Comparison of ENCODE assay signal across 9 cellular contexts in the genomic region with DNA sequence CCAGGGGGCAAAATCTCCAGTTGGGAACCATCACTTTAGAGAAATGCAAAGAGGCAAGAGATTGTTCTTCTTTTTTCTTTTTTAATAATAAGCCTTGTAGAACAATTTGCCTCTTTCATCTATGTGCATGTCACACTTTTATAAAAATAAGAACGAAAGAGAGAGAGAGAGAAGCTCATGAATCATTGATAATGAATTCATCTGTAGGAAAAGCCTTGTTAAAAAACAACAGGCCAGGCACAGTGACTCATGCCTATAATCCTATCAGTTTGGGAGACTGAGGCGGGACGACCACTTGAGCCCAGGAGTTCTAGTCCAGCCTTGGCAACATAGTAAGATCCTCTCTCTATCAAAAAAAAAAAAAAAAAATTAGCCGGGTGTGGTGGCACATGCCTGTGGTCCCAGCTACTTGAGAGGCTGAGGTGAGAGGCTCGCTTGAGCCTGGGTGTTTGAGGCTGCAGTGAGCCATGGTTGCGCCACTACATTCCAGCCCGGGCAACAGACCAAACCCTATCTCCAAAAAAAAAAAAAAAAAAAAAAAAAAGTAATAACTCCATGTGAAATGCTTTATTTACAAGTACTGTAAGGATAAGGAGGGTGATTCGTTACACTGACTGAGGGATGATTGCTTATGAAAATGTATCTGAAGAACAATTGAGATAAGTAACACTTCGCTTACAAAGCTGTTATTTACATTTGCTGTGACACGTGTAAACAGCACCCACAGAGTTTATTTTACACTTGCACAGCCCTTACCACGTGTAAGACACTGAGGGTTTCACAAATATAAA. TPM values are rescaled to one million over a fixed set of nuclear protein-coding genes. Genes with fewer than 3 reads are reported as not detected.
DNase-seq lines count a peak whose midpoint lies in the region; ATAC-seq and TF ChIP-seq lines count a peak whose summit lies in the region.
"Had no signal": no experiment of that assay in that cellular context is flagged by ENCODE, and none has a peak within 500 bp of the region (broad histone marks: within the 10 kb centered on the region; RNA-seq: fewer than 3 reads in every experiment).

No MANE protein-coding gene starts in this region.

- CTCF ChIA-PET in HEK293 (lab: Yijun Ruan, JAX): interaction anchor here (0.6 to 1.7 kb wide), 7 partner anchors 11 to 146 kb away, joined by 3 to 11 read pairs (median 3); no protein-coding TSS in a partner anchor

- TF ChIP-seq POLR2A in suprapubic skin (IDR thresholded peaks at IDR 0.05): no peak

- WGBS in suprapubic skin: 35% methylated on average over 11 of the region's 11 CpGs

- POLR2A ChIA-PET in HEK293 (lab: Yijun Ruan, JAX): no interaction called here

- intact Hi-C loops in left ventricle myocardium superior (cut with micrococcal nuclease) (no loop called here), colonic mucosa (cut with DNase I) (no loop called here)

- H3K27me3 ChIP-seq in suprapubic skin (no peaks in the 10 kb centered on the region), colonic mucosa (no peaks in the 10 kb centered on the region)

- H3K4me1 ChIP-seq in HEK293 (ENCODE audit: control insufficient read depth, insufficient read depth, low read length): peaks cover 6% of the 10 kb centered on the region
- peaks cover 29% of the 10 kb centered on the region for H3K4me1 ChIP-seq in suprapubic skin
- H3K4me1 ChIP-seq in colonic mucosa: no peaks in the 10 kb centered on the region

- DNase-seq in astrocyte of the hippocampus (ENCODE audit: low read depth, low spot score) (peak; percentile 75), left ventricle myocardium superior (peak; percentile 61), suprapubic skin (ENCODE audit: low spot score in 2 of 2) (no peak), colonic mucosa (no peak)
- no peak for DNase-seq in activated CD4-positive, alpha-beta T cell treated with anti-CD3 and anti-CD28 coated beads, Interleukin-2, amount 50 U/mL, for 4 hours

- TF ChIP-seq CTCF in HEK293 (tag by site-specific recombination; IDR thresholded peaks at IDR 0.05) (no peak), suprapubic skin (IDR thresholded peaks at IDR 0.05) (no peak), colonic mucosa (IDR thresholded peaks at IDR 0.05) (no peak)

- peak; percentile 63 for ATAC-seq in left ventricle myocardium superior
- ATAC-seq in GM19023 (IDR thresholded peaks at IDR 0.05; ENCODE audit: unreplicated experiment): no peak
- no peak for ATAC-seq in HG02623 (IDR thresholded peaks at IDR 0.05; ENCODE audit: unreplicated experiment)

- TF ChIP-seq EP300 in suprapubic skin (IDR thresholded peaks at IDR 0.05): no peak

- H3K9ac ChIP-seq in colonic mucosa (ENCODE audit: low read depth in 2 of 2, low read length in 2 of 2): no peak overlapping the region

- H3K27ac ChIP-seq in HEK293 (ENCODE audit: extremely low read depth, low read depth, low read length): no peak overlapping the region
- peak overlapping the region; percentile 86 for H3K27ac ChIP-seq in suprapubic skin
- no peak overlapping the region for H3K27ac ChIP-seq in colonic mucosa
- H3K27ac ChIP-seq: VCaP had no signal

- H3K9me3 ChIP-seq in HEK293 (ENCODE audit: control insufficient read depth, insufficient read depth, low read depth, low read length): no peaks in the 10 kb centered on the region
- H3K9me3 ChIP-seq in suprapubic skin: no peaks in the 10 kb centered on the region
- H3K9me3 ChIP-seq in colonic mucosa: no peaks in the 10 kb centered on the region

- H3K4me3 ChIP-seq in HEK293 (ENCODE audit: low read depth, low read length) (no peak overlapping the region), suprapubic skin (no peak overlapping the region), colonic mucosa (no peak overlapping the region)

- H3K36me3 ChIP-seq in HEK293 (ENCODE audit: control insufficient read depth in 2 of 2, insufficient read depth in 1 of 2, low read length in 2 of 2) (no peaks in the 10 kb centered on the region), suprapubic skin (no peaks in the 10 kb centered on the region), colonic mucosa (no peaks in the 10 kb centered on the region)

TF ChIP-seq in HEK293, 187 proteins besides CTCF, POLR2A, EP300 and RAD21:
- TF ChIP-seq ZBTB17 (tag by site-specific recombination; IDR thresholded peaks at IDR 0.05) (0 out of 2 replicates have a peak, but pooled peaks have one; percentile 18), ZNF843 (tag by site-specific recombination; IDR thresholded peaks at IDR 0.05) (no peak), SP7 (tag by site-specific recombination; IDR thresholded peaks at IDR 0.05) (peak; percentile 12; the same call in 1 of the 2 replicates), ZNF335 (tag by site-specific recombination; conservative IDR thresholded peaks at IDR 0.05) (peak; percentile 46), OSR2 (tag by site-specific recombination; IDR thresholded peaks at IDR 0.05) (0 out of 2 replicates have a peak, but pooled peaks have one; percentile 14), ZEB2 (tag by site-specific recombination; IDR thresholded peaks at IDR 0.05) (peak; percentile 48; the same call in 1 of the 2 replicates), ZBTB20 (tag by site-specific recombination; IDR thresholded peaks at IDR 0.05) (no peak), ZNF473 (tag by site-specific recombination; IDR thresholded peaks at IDR 0.05) (no peak), ZNF366 (tag by site-specific recombination; conservative IDR thresholded peaks at IDR 0.05) (0 out of 2 replicates have a peak, but pooled peaks have one; percentile 16), ZIC2 (tag by site-specific recombination; IDR thresholded peaks at IDR 0.05) (0 out of 2 replicates have a peak, but pooled peaks have one; percentile 4), ZNF600 (tag by site-specific recombination; IDR thresholded peaks at IDR 0.05) (peak; percentile 64), ZSCAN16 (tag by site-specific recombination; IDR thresholded peaks at IDR 0.05) (no peak), MZF1 (tag by site-specific recombination; IDR thresholded peaks at IDR 0.05; ENCODE audit: borderline replicate concordance) (0 out of 2 replicates have a peak, but pooled peaks have one; percentile 36)
- TF ChIP-seq, protein P1, sequence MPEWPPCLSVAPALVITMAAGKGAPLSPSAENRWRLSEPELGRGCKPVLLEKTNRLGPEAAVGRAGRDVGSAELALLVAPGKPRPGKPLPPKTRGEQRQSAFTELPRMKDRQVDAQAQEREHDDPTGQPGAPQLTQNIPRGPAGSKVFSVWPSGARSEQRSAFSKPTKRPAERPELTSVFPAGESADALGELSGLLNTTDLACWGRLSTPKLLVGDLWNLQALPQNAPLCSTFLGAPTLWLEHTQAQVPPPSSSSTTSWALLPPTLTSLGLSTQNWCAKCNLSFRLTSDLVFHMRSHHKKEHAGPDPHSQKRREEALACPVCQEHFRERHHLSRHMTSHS (tag by site-specific recombination; IDR thresholded peaks at IDR 0.05): no peak
- TF ChIP-seq, protein P2, sequence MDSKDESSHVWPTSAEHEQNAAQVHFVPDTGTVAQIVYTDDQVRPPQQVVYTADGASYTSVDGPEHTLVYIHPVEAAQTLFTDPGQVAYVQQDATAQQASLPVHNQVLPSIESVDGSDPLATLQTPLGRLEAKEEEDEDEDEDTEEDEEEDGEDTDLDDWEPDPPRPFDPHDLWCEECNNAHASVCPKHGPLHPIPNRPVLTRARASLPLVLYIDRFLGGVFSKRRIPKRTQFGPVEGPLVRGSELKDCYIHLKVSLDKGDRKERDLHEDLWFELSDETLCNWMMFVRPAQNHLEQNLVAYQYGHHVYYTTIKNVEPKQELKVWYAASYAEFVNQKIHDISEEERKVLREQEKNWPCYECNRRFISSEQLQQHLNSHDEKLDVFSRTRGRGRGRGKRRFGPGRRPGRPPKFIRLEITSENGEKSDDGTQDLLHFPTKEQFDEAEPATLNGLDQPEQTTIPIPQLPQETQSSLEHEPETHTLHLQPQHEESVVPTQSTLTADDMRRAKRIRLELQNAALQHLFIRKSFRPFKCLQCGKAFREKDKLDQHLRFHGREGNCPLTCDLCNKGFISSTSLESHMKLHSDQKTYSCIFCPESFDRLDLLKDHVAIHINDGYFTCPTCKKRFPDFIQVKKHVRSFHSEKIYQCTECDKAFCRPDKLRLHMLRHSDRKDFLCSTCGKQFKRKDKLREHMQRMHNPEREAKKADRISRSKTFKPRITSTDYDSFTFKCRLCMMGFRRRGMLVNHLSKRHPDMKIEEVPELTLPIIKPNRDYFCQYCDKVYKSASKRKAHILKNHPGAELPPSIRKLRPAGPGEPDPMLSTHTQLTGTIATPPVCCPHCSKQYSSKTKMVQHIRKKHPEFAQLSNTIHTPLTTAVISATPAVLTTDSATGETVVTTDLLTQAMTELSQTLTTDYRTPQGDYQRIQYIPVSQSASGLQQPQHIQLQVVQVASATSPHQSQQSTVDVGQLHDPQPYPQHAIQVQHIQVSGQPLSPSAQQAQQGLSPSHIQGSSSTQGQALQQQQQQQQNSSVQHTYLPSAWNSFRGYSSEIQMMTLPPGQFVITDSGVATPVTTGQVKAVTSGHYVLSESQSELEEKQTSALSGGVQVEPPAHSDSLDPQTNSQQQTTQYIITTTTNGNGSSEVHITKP (tag by site-specific recombination; IDR thresholded peaks at IDR 0.05): peak; percentile 68
- TF ChIP-seq, protein P3, sequence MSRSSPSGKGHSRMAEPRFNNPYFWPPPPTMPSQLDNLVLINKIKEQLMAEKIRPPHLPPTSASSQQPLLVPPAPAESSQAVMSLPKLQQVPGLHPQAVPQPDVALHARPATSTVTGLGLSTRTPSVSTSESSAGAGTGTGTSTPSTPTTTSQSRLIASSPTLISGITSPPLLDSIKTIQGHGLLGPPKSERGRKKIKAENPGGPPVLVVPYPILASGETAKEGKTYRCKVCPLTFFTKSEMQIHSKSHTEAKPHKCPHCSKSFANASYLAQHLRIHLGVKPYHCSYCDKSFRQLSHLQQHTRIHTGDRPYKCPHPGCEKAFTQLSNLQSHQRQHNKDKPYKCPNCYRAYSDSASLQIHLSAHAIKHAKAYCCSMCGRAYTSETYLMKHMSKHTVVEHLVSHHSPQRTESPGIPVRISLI (tag by site-specific recombination; IDR thresholded peaks at IDR 0.05): peak; percentile 88

RNA-seq across cellular contexts. Expression of a gene that starts 6.0 kb away (rescaled TPM):
- total RNA-seq in left ventricle myocardium superior (19.5 TPM), suprapubic skin (100 to 1,000 TPM in 2 of 4 donors, 10 to 100 TPM in 2; 40.1 to 137 (median 87.9) TPM), colonic mucosa (1 to 10 TPM in 1 of 2 donors, under 1 TPM in 1; 0.84 to 2.9 TPM)

RNA-seq across cellular contexts. Expression of a gene that starts 24.5 kb away (rescaled TPM):
- total RNA-seq in left ventricle myocardium superior (0.25 TPM), suprapubic skin (1 to 10 TPM in 3 of 4 donors, under 1 TPM in 1; 0.57 to 1.9 (median 1.4) TPM), colonic mucosa (under 1 TPM; 0.21 to 0.27 TPM)

Comparison
In these comparisons a context has a peak if more than half of its experiments do, and no peak if none do; other contexts are left out.
1. DNase-seq: peak in astrocyte of the hippocampus (single experiment) and left ventricle myocardium superior (single experiment); none in suprapubic skin (0 of 2), activated CD4-positive, alpha-beta T cell treated with anti-CD3 and anti-CD28 coated beads, Interleukin-2, amount 50 U/mL, for 4 hours (0 of 2) and colonic mucosa (single experiment).